Comparison of ENCODE assay signal across 31 cellular contexts in the genomic region with DNA sequence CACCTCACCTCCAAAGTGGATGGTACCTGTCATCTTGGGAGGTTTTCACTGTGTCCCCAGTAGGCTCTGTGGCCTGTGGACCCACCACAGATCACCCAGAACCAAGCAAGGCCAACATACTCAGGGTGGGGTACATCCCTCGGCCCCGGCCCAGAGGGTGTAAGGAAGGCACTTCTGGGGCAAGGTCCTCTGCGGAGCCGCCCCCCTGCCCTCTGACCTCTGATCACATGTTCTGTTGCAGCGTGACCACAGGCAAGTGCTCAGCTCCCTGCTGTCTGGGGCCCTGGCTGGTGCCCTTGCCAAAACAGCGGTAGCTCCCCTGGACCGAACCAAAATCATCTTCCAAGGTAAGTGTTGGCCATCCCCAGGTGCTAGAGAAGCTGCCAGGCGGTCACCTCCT.
"Had no signal": no experiment of that assay in that cellular context is flagged by ENCODE, and none has a peak within 500 bp of the region (broad histone marks: within the 10 kb centered on the region; RNA-seq: fewer than 3 reads in every experiment).

No MANE protein-coding gene starts in this region.

- H3K27ac Mint-ChIP-seq: activated B cell treated with CpG ODN at 0.5 μM for 24 hours; activated CD4-positive, alpha-beta memory T cell treated with anti-CD3 and anti-CD28 coated beads for 36 hours; activated naive CD4-positive, alpha-beta T cell treated with anti-CD3 and anti-CD28 coated beads, Interleukin-2, amount 10 ng/mL, durations not matched to agents 7 days and 5 days; activated naive CD8-positive, alpha-beta T cell; activated naive CD8-positive, alpha-beta T cell treated with anti-CD3 and anti-CD28 coated beads, Interleukin-2, amount 50 U/mL, for 24 hours; brain; T-helper 2 cell treated with Interferon-gamma antibody and Interleukin-4, amounts not matched to agents 5 μg/mL and 100 μg/mL, for 36 hours had no signal

- H3K4me3 ChIP-seq: Peyer's patch had no signal

- H3K9me3 ChIP-seq: Peyer's patch had no signal

- FAIRE-seq: bronchial epithelial cell had no signal

- H3K4me3 Mint-ChIP-seq: activated B cell treated with CpG ODN at 0.5 μM for 24 hours; activated CD4-positive, alpha-beta memory T cell treated with anti-CD3 and anti-CD28 coated beads for 36 hours; activated naive CD4-positive, alpha-beta T cell treated with anti-CD3 and anti-CD28 coated beads, Interleukin-2, amount 10 ng/mL, durations not matched to agents 7 days and 5 days; activated naive CD8-positive, alpha-beta T cell; activated naive CD8-positive, alpha-beta T cell treated with anti-CD3 and anti-CD28 coated beads, Interleukin-2, amount 50 U/mL, for 24 hours; brain; T-helper 2 cell treated with Interferon-gamma antibody and Interleukin-4, amounts not matched to agents 5 μg/mL and 100 μg/mL, for 36 hours had no signal

- H3K4me1 Mint-ChIP-seq: activated naive CD4-positive, alpha-beta T cell treated with anti-CD3 and anti-CD28 coated beads, Interleukin-2, amount 10 ng/mL, durations not matched to agents 7 days and 5 days; activated naive CD8-positive, alpha-beta T cell treated with anti-CD3 and anti-CD28 coated beads, Interleukin-2, amount 50 U/mL, for 24 hours had no signal

- H3K36me3 Mint-ChIP-seq: activated CD4-positive, alpha-beta memory T cell treated with anti-CD3 and anti-CD28 coated beads for 36 hours; activated naive CD8-positive, alpha-beta T cell had no signal

- H3K27me3 ChIP-seq: Peyer's patch had no signal

- ATAC-seq: activated naive CD8-positive, alpha-beta T cell treated with anti-CD3 and anti-CD28 coated beads, Interleukin-2, amount 50 U/mL, for 24 hours; PC-3 had no signal

- DNase-seq: activated B cell treated with CpG ODN at 0.5 μM for 24 hours; activated CD4-positive, alpha-beta memory T cell treated with anti-CD3 and anti-CD28 coated beads for 36 hours; activated CD4-positive, alpha-beta T cell treated with anti-CD3 and anti-CD28 coated beads for 4 hours; activated CD4-positive, alpha-beta T cell treated with anti-CD3 and anti-CD28 coated beads, Interleukin-2, amount 50 U/mL, for 1 hour; activated CD4-positive, CD25-positive, alpha-beta regulatory T cell treated with anti-CD3 and anti-CD28 coated beads, Interleukin-2, amount 50 U/mL, for 72 hours; activated CD8-positive, alpha-beta memory T cell treated with anti-CD3 and anti-CD28 coated beads, Interleukin-2, amount 50 U/mL, for 4 hours; activated effector memory CD4-positive, alpha-beta T cell treated with Interleukin-2 at 50 U/mL for 16 hours; activated naive CD4-positive, alpha-beta T cell treated with anti-CD3 and anti-CD28 coated beads, Interleukin-2, amount 10 ng/mL, durations not matched to agents 7 days and 5 days; activated naive CD8-positive, alpha-beta T cell treated with anti-CD3 and anti-CD28 coated beads, Interleukin-2, amount 50 U/mL, for 24 hours; activated T-cell treated with anti-CD3 and anti-CD28 coated beads for 4 hours; activated T-cell treated with anti-CD3 and anti-CD28 coated beads, Interleukin-2, amount 50 U/mL, for 48 hours; anterior cingulate cortex; Karpas-422; KBM-7; NCI-H1105; NCI-H1417 treated with DMSO at 0.1 percent for 48 hours; NCI-H187 treated with DMSO at 0.1 percent for 48 hours; NCI-H2081; NCI-H2171 treated with DMSO at 0.1 percent for 48 hours; NCI-H2227 treated with DMSO at 0.1 percent for 48 hours; NCI-H446; NCI-H524; NK-92 treated with Interleukin-12 subunit alpha and Interleukin-12 subunit beta, amount 100 ng/mL, for 24 hours; PC-3; Peyer's patch; RPMI8226; SIG-M5 had no signal

- H3K9me3 Mint-ChIP-seq: activated B cell treated with CpG ODN at 0.5 μM for 24 hours; activated CD4-positive, alpha-beta memory T cell treated with anti-CD3 and anti-CD28 coated beads for 36 hours; activated naive CD4-positive, alpha-beta T cell treated with anti-CD3 and anti-CD28 coated beads, Interleukin-2, amount 10 ng/mL, durations not matched to agents 7 days and 5 days; activated naive CD8-positive, alpha-beta T cell treated with anti-CD3 and anti-CD28 coated beads, Interleukin-2, amount 50 U/mL, for 24 hours; T-helper 2 cell treated with Interferon-gamma antibody and Interleukin-4, amounts not matched to agents 5 μg/mL and 100 μg/mL, for 36 hours had no signal

- H3K27ac ChIP-seq: Peyer's patch had no signal

- H3K27me3 Mint-ChIP-seq: activated B cell treated with CpG ODN at 0.5 μM for 24 hours; activated CD4-positive, alpha-beta memory T cell treated with anti-CD3 and anti-CD28 coated beads for 36 hours; activated naive CD4-positive, alpha-beta T cell treated with anti-CD3 and anti-CD28 coated beads, Interleukin-2, amount 10 ng/mL, durations not matched to agents 7 days and 5 days; activated naive CD8-positive, alpha-beta T cell; activated naive CD8-positive, alpha-beta T cell treated with anti-CD3 and anti-CD28 coated beads, Interleukin-2, amount 50 U/mL, for 24 hours; brain had no signal

- H3K36me3 ChIP-seq: Peyer's patch had no signal
